Comparison of ENCODE assay signal across 17 cellular contexts in the genomic region with DNA sequence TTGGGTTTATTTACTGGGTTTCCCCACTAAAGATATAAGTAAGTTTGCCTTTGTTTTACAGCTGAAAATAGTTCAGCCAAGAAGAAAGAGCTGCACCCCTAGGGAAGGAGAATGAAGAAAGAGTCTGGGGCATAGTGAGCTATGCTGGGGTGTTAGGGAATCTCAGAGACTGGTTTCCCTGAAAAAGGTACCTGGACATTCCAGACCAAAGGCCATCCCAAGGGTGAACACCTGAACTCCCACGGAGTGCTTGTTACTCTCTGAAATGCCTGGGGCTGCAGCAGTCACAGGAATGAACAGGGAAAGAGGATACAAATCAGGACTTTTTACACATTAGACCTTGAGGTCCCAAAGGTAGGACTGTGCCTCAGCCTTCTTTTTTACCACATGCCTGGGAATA.
A peak's percentile ranks its signal among the peaks of the same experiment; 100 is the strongest.
DNase-seq lines count a peak whose midpoint lies in the region; ATAC-seq and TF ChIP-seq lines count a peak whose summit lies in the region.
"Had no signal": no experiment of that assay in that cellular context is flagged by ENCODE, and none has a peak within 500 bp of the region (broad histone marks: within the 10 kb centered on the region; RNA-seq: fewer than 3 reads in every experiment).

No MANE protein-coding gene starts in this region.

- H4K20me1 ChIP-seq in GM23338 (replicated peaks; ENCODE audit: insufficient read depth) (no peaks in the 10 kb centered on the region), H9 (ENCODE audit: control insufficient read depth, insufficient read depth, insufficient read length) (no peaks in the 10 kb centered on the region)

- no peak overlapping the region for H4K8ac ChIP-seq in H9 (replicated peaks; ENCODE audit: insufficient read length, low read depth, low read length)

- no peak overlapping the region for H2BK12ac ChIP-seq in H9 (ENCODE audit: insufficient read length, low read depth, low read length)

- no peaks in the 10 kb centered on the region; the same call in 1 of the 2 replicates for H3K36me3 ChIP-seq in GM23338 (ENCODE audit: insufficient read depth)
- H3K36me3 ChIP-seq: BE2C had no signal

- H3K27ac ChIP-seq in GM23338 (ENCODE audit: low read depth) (no peak overlapping the region), H9 (ENCODE audit: insufficient read length, low read depth, low read length) (no peak overlapping the region)

- POLR2A ChIA-PET in WTC11 (lab: Charles Lee), result no interaction called here

- no peak overlapping the region for H2BK15ac ChIP-seq in H9 (ENCODE audit: low read depth, low read length)

- no peak overlapping the region for H3K56ac ChIP-seq in H9 (ENCODE audit: insufficient read length, low read depth, low read length)

- WGBS in H9 (ENCODE audit: extremely low coverage, insufficient read length, low lambda C conversion rate), result no CpG with 5 or more reads among the region's 1 CpG

- H3K4me3 Mint-ChIP-seq in GM23338 (no peak overlapping the region), H9 (no peak overlapping the region), WTC11 (no peak overlapping the region)
- H3K4me3 Mint-ChIP-seq: CD4-positive, CD25-positive, alpha-beta regulatory T cell; CD8-positive, alpha-beta memory T cell had no signal

- H3T11ph ChIP-seq in H9 (ENCODE audit: low read length), result no peak overlapping the region

- no peaks in the 10 kb centered on the region for H3K27me3 ChIP-seq in GM23338 (ENCODE audit: insufficient read depth)
- no peaks in the 10 kb centered on the region for H3K27me3 ChIP-seq in H9 (ENCODE audit: insufficient read depth, low read length)
- H3K27me3 ChIP-seq: BE2C had no signal

- no peak overlapping the region for H2AK5ac ChIP-seq in H9 (ENCODE audit: insufficient read length, low read length)

- H3K27me3 Mint-ChIP-seq in GM23338 (ENCODE audit: insufficient read depth, low read depth, poor library complexity) (peaks cover 5% of the 10 kb centered on the region), H9 (ENCODE audit: low read depth) (no peaks in the 10 kb centered on the region), WTC11 (ENCODE audit: low read depth) (no peaks in the 10 kb centered on the region; the same call in 1 of the 2 replicates)

- no peak overlapping the region for H2BK5ac ChIP-seq in H9 (ENCODE audit: insufficient read length, low read length)

- no peak overlapping the region for H3K4ac ChIP-seq in H9 (ENCODE audit: low read depth, low read length)

- H3K23ac ChIP-seq in H9 (ENCODE audit: insufficient read length, low read depth, low read length), result no peak overlapping the region

- peak; percentile 26 for DNase-seq in GM23338 (ENCODE audit: low spot score)
- no peak for DNase-seq in H9
- no peak for DNase-seq in WTC11 (ENCODE audit: low spot score)
- peak; percentile 4 for DNase-seq in left kidney (ENCODE audit: low read depth, low spot score)
- no peak for DNase-seq in OCI-M2 (lab: John Stamatoyannopoulos, UW; ENCODE audit: unreplicated experiment)
- no peak for DNase-seq in NCI-H1436 treated with DMSO at 0.1 percent for 48 hours (lab: John Stamatoyannopoulos, UW)
- DNase-seq: ACHN; BE2C; CD4-positive, CD25-positive, alpha-beta regulatory T cell; CD8-positive, alpha-beta memory T cell; COR-L47; DMS 273 treated with DMSO at 0.1 percent for 48 hours; DND-41; EL; H7 had no signal

- H2BK120ac ChIP-seq in H9 (ENCODE audit: low read depth, low read length, poor library complexity, severe bottlenecking), result no peak overlapping the region

- H3K4me1 ChIP-seq in GM23338 (ENCODE audit: insufficient read depth), result peaks cover 26% of the 10 kb centered on the region
- H3K4me1 ChIP-seq in H9 (ENCODE audit: insufficient read depth, low read length), result peaks cover 6% of the 10 kb centered on the region; the same call in 1 of the 2 replicates
- H3K4me1 ChIP-seq: BE2C had no signal

- H4K91ac ChIP-seq in H9 (ENCODE audit: insufficient read length, low read depth, low read length), result no peak overlapping the region

- H3K18ac ChIP-seq in H9 (ENCODE audit: insufficient read length, low read depth, low read length), result no peak overlapping the region

- ATAC-seq in GM23338 (peak; percentile 64), WTC11 (peak; percentile 61), GM19452 (IDR thresholded peaks at IDR 0.05; ENCODE audit: unreplicated experiment) (no peak)
- ATAC-seq: GM12878 had no signal

- H3K9me3 Mint-ChIP-seq in GM23338 (peaks cover 23% of the 10 kb centered on the region; the same call in 2 of the 3 replicates), H9 (peaks cover 13 to 16% of the 10 kb centered on the region in 2 experiments), WTC11 (peaks cover 24% of the 10 kb centered on the region)

- H4K5ac ChIP-seq in H9 (ENCODE audit: insufficient read length, low read depth, low read length), result no peak overlapping the region

- H3K23me2 ChIP-seq in H9 (ENCODE audit: insufficient read length, low read depth, low read length, poor library complexity, severe bottlenecking), result no peaks in the 10 kb centered on the region

- peaks cover 20% of the 10 kb centered on the region; the same call in 2 of the 3 replicates for H3K36me3 Mint-ChIP-seq in GM23338 (ENCODE audit: low read depth)
- H3K36me3 Mint-ChIP-seq in H9 (ENCODE audit: insufficient read depth in 1 of 3, low read depth in 3 of 3), result peaks cover 5 to 20% (median 14%) of the 10 kb centered on the region in 3 experiments; a peak in 6 of 7 replicates
- H3K36me3 Mint-ChIP-seq in WTC11, result peaks cover 24% of the 10 kb centered on the region
- H3K36me3 Mint-ChIP-seq: CD4-positive, CD25-positive, alpha-beta regulatory T cell; CD8-positive, alpha-beta memory T cell had no signal

- H3K79me1 ChIP-seq in H9 (ENCODE audit: insufficient read depth, low read depth, low read length, poor library complexity, severe bottlenecking), result no peaks in the 10 kb centered on the region

- H3K9me2 ChIP-seq in GM23338 (ENCODE audit: insufficient read depth), result no peaks in the 10 kb centered on the region

- CTCF ChIA-PET in WTC11 (lab: Charles Lee), result no interaction called here

- no peak for TF ChIP-seq CTCF in GM23338 (conservative IDR thresholded peaks at IDR 0.05; ENCODE audit: low read depth in 2 of 2)
- TF ChIP-seq CTCF in H9 (conservative IDR thresholded peaks at IDR 0.05), result no peak
- no peak for TF ChIP-seq CTCF in WTC11 (IDR thresholded peaks at IDR 0.05)

- H3F3A ChIP-seq in GM23338 (replicated peaks; ENCODE audit: low read depth), result no peaks in the 10 kb centered on the region

- peak overlapping the region; percentile 73 for H3K4me2 ChIP-seq in GM23338
- no peak overlapping the region for H3K4me2 ChIP-seq in H9 (ENCODE audit: insufficient read depth, insufficient read length, low read length)

- H2BK20ac ChIP-seq in H9 (ENCODE audit: low read depth, low read length, poor library complexity, severe bottlenecking), result no peak overlapping the region

- no peak overlapping the region for H3K14ac ChIP-seq in H9 (ENCODE audit: insufficient read depth, low read length)

- peaks cover 31% of the 10 kb centered on the region for H3K4me1 Mint-ChIP-seq in GM23338
- peaks cover 24 to 31% of the 10 kb centered on the region in 2 experiments for H3K4me1 Mint-ChIP-seq in H9
- peaks cover 36% of the 10 kb centered on the region for H3K4me1 Mint-ChIP-seq in WTC11
- H3K4me1 Mint-ChIP-seq: CD4-positive, CD25-positive, alpha-beta regulatory T cell; CD8-positive, alpha-beta memory T cell had no signal

- H3K4me3 ChIP-seq in GM23338, result no peak overlapping the region; the same call in 1 of the 2 replicates
- H3K4me3 ChIP-seq: GM12878 had no signal

- H3K79me2 ChIP-seq in GM23338 (replicated peaks; ENCODE audit: insufficient read depth) (no peaks in the 10 kb centered on the region), H9 (ENCODE audit: insufficient read depth, low read length) (no peaks in the 10 kb centered on the region)

- H3K27ac Mint-ChIP-seq in GM23338 (no peak overlapping the region; the same call in 1 of the 2 replicates), H9 (peak overlapping the region; percentile 50 to 86 (median 65); a peak in 3 of 7 replicates), WTC11 (no peak overlapping the region; the same call in 1 of the 2 replicates)
- H3K27ac Mint-ChIP-seq: CD4-positive, CD25-positive, alpha-beta regulatory T cell had no signal

- peak overlapping the region; percentile 76; the same call in 1 of the 2 replicates for H2AFZ ChIP-seq in GM23338
- no peak overlapping the region for H2AFZ ChIP-seq in H9 (ENCODE audit: low read length)

- no peaks in the 10 kb centered on the region for H3K9me3 ChIP-seq in H9 (ENCODE audit: control insufficient read depth, low read depth, low read length)
- H3K9me3 ChIP-seq: BE2C had no signal

- no peak overlapping the region for H3K9ac ChIP-seq in H9 (ENCODE audit: extremely low read depth, insufficient read length, low read length)

TF ChIP-seq in GM23338, 12 proteins besides CTCF, POLR2A, EP300 and RAD21 (continues in another document):
- no peak for TF ChIP-seq JUNB (IDR thresholded peaks at IDR 0.05; ENCODE audit: unreplicated experiment)
- no peak for TF ChIP-seq ZNF331 (CRISPR knock-in tag; IDR thresholded peaks at IDR 0.05; ENCODE audit: low read depth)
- no peak for TF ChIP-seq CREB1 (CRISPR knock-in tag; IDR thresholded peaks at IDR 0.05; ENCODE audit: low read depth)

TF ChIP-seq in WTC11, 78 proteins besides CTCF, POLR2A, EP300 and RAD21:
- TF ChIP-seq, protein P1, sequence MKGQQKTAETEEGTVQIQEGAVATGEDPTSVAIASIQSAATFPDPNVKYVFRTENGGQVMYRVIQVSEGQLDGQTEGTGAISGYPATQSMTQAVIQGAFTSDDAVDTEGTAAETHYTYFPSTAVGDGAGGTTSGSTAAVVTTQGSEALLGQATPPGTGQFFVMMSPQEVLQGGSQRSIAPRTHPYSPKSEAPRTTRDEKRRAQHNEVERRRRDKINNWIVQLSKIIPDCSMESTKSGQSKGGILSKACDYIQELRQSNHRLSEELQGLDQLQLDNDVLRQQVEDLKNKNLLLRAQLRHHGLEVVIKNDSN (CRISPR knock-in tag; IDR thresholded peaks at IDR 0.05), result no peak
- no peak for TF ChIP-seq RORB (CRISPR knock-in tag; IDR thresholded peaks at IDR 0.05)
- no peak for TF ChIP-seq FOXP1 (CRISPR knock-in tag; IDR thresholded peaks at IDR 0.05; ENCODE audit: borderline replicate concordance)
- no peak for TF ChIP-seq ZNF396 (CRISPR knock-in tag; IDR thresholded peaks at IDR 0.05; ENCODE audit: borderline replicate concordance)
- no peak for TF ChIP-seq HMGA2 (CRISPR knock-in tag; IDR thresholded peaks at IDR 0.05)
- TF ChIP-seq, protein P2, sequence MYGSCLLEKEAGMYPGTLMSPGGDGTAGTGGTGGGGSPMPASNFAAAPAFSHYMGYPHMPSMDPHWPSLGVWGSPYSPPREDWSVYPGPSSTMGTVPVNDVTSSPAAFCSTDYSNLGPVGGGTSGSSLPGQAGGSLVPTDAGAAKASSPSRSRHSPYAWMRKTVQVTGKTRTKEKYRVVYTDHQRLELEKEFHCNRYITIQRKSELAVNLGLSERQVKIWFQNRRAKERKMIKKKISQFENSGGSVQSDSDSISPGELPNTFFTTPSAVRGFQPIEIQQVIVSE (CRISPR knock-in tag; IDR thresholded peaks at IDR 0.05; ENCODE audit: borderline replicate concordance), result no peak
- no peak for TF ChIP-seq ATF1 (CRISPR knock-in tag; IDR thresholded peaks at IDR 0.05)
- TF ChIP-seq CREM (CRISPR knock-in tag; IDR thresholded peaks at IDR 0.05), result no peak

Comparison
In these comparisons a context has a peak if more than half of its experiments do, and no peak if none do; other contexts are left out.
1. DNase-seq: peak in GM23338 (single experiment) and left kidney (single experiment); none in H9 (single experiment), WTC11 (single experiment), OCI-M2 (single experiment) and NCI-H1436 treated with DMSO at 0.1 percent for 48 hours (single experiment).
2. H3K27ac Mint-ChIP-seq: peak in H9 (3 of 3); none in GM23338 (single experiment) and WTC11 (single experiment).